In the genomic region with DNA sequence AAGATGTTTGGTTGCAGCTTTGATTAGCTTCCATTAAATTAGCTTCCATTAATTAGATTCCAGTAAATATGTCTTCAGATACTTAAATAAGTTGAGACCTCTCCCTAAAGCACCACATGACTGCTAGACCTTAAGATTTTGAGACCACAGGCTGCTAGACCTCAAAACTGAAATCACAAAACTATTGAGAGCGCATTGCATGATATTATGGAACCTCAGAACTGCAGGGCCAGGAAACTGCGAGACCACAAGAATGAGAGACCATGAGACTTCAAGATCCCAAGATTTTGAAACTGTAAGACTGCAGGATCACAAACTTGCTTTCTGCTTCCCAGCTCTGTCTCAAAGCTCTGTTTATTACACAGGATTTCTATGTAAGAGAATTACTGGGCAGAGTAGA, we compare ENCODE assay signal across 21 cellular contexts.
"Had no signal": no experiment of that assay in that cellular context is flagged by ENCODE, and none has a peak within 500 bp of the region (broad histone marks: within the 10 kb centered on the region; RNA-seq: fewer than 3 reads in every experiment).

No MANE protein-coding gene starts in this region.

- H3K27me3 ChIP-seq: cardiac muscle cell had no signal

- H3K4me3 ChIP-seq: cardiac muscle cell, PC-9 had no signal

- ATAC-seq: activated CD4-positive, CD25-positive, alpha-beta regulatory T cell treated with anti-CD3 and anti-CD28 coated beads, Interleukin-2, amount 50 U/mL, for 24 hours; activated CD8-positive, alpha-beta memory T cell treated with anti-CD3 and anti-CD28 coated beads, Interleukin-2, amount 10 ng/mL, durations not matched to agents 7 days and 5 days; activated naive CD4-positive, alpha-beta T cell treated with anti-CD3 and anti-CD28 coated beads, Interleukin-2, amount 50 U/mL, for 72 hours; activated naive CD8-positive, alpha-beta T cell treated with anti-CD3 and anti-CD28 coated beads, Interleukin-2, amount 50 U/mL, for 24 hours had no signal

- DNase-seq: activated CD4-positive, alpha-beta T cell treated with anti-CD3 and anti-CD28 coated beads for 48 hours; activated CD4-positive, alpha-beta T cell treated with anti-CD3 and anti-CD28 coated beads, Interleukin-2, amount 50 U/mL, for 48 hours; activated CD8-positive, alpha-beta memory T cell treated with anti-CD3 and anti-CD28 coated beads, Interleukin-2, amount 10 ng/mL, durations not matched to agents 7 days and 5 days; activated effector memory CD4-positive, alpha-beta T cell treated with anti-CD3 and anti-CD28 coated beads, Interleukin-2, amount 50 U/mL, for 16 hours; activated naive CD4-positive, alpha-beta T cell treated with Interleukin-2 at 50 U/mL for 16 hours; activated naive CD8-positive, alpha-beta T cell treated with anti-CD3 and anti-CD28 coated beads, Interleukin-2, amount 50 U/mL, for 24 hours; activated T-cell treated with anti-CD3 and anti-CD28 coated beads, Interleukin-2, amount 50 U/mL, for 24 hours; amniotic stem cell; Kasumi-1; NCI-H1048; NCI-H146; NCI-H187 treated with DMSO at 0.1 percent for 48 hours; NCI-H2171; NCI-H226; NCI-H526; NCI-H82; PC-9; SHP77 treated with DMSO at 0.1 percent for 48 hours had no signal

- H3K4me2 ChIP-seq: PC-9 had no signal

- H3K36me3 ChIP-seq: cardiac muscle cell had no signal

- H3K27ac ChIP-seq: cardiac muscle cell, PC-9 had no signal

- H2AFZ ChIP-seq: PC-9 had no signal
